ENCODE assay signal across 1 cellular context in genomic region chr19:2271516-2272103, GRCh38.
TF ChIP-seq lines count a peak whose summit lies in the region.

No MANE protein-coding gene starts in this region.

TF ChIP-seq in GM12878, 131 proteins besides CTCF, POLR2A, EP300 and RAD21:
- 0 out of 2 replicates have a peak, but pooled peaks have one; percentile 37 for TF ChIP-seq HDGF (IDR thresholded peaks at IDR 0.05)
- no peak for TF ChIP-seq CEBPB (IDR thresholded peaks at IDR 0.05; ENCODE audit: borderline replicate concordance in 1 of 2, low read depth in 2 of 2, low read length in 2 of 2)
- TF ChIP-seq MAX (IDR thresholded peaks at IDR 0.05; ENCODE audit: low read depth, low read length) = no peak
- no peak for TF ChIP-seq ATF3 (IDR thresholded peaks at IDR 0.05; ENCODE audit: borderline replicate concordance, extremely low read depth, low read depth, low read length)
- no peak for TF ChIP-seq STAT1 (conservative IDR thresholded peaks at IDR 0.05)
